Comparison of ENCODE assay signal across 21 cellular contexts in genomic region chr19:47652285-47652684, GRCh38. TPM values are rescaled to one million over a fixed set of nuclear protein-coding genes. Genes with fewer than 3 reads are reported as not detected.
A peak's percentile ranks its signal among the peaks of the same experiment; 100 is the strongest.
DNase-seq lines count a peak whose midpoint lies in the region; ATAC-seq, FAIRE-seq and TF ChIP-seq lines count a peak whose summit lies in the region.
"Had no signal": no experiment of that assay in that cellular context is flagged by ENCODE, and none has a peak within 500 bp of the region (broad histone marks: within the 10 kb centered on the region; RNA-seq: fewer than 3 reads in every experiment).

No MANE protein-coding gene starts in this region.

- 47 to 64% (median 61%) methylated on average over 3 of the region's 3 CpGs for WGBS in small intestine, 3 donors

- H3K27me3 Mint-ChIP-seq in activated T-helper 17 cell treated with anti-CD3 and anti-CD28 coated beads, Interleukin-2, amount 50 U/mL, for 72 hours: no peaks in the 10 kb centered on the region

- no peak for TF ChIP-seq EP300 in Ishikawa (IDR thresholded peaks at IDR 0.05; ENCODE audit: borderline replicate concordance)

- H3K36me3 ChIP-seq in small intestine (ENCODE audit: control insufficient read depth in 2 of 2, insufficient read depth in 2 of 2, low read length in 2 of 2): no peaks in the 10 kb centered on the region

- no peak for ATAC-seq in activated T-helper 17 cell treated with anti-CD3 and anti-CD28 coated beads, Interleukin-2, amount 50 U/mL, for 72 hours (replicated peaks)
- ATAC-seq: Right ventricle myocardium inferior had no signal

- no peak for FAIRE-seq in small intestine (lab: Jason Lieb, UNC)
- FAIRE-seq: A204.1, GM12891, GM18507, H1 had no signal

- H3K27me3 ChIP-seq in small intestine (ENCODE audit: control insufficient read depth in 2 of 2, insufficient read depth in 2 of 2, low read length in 2 of 2): no peaks in the 10 kb centered on the region
- H3K27me3 ChIP-seq: BLaER1 had no signal

- H3K9me3 ChIP-seq in small intestine (ENCODE audit: control insufficient read depth, low read depth): no peaks in the 10 kb centered on the region
- H3K9me3 ChIP-seq: BLaER1 had no signal

- DNase-seq in NCI-H2196 (lab: John Stamatoyannopoulos, UW; ENCODE audit: unreplicated experiment) (peak; percentile 19), NCI-H2196 treated with DMSO at 0.1 percent for 48 hours (lab: John Stamatoyannopoulos, UW; ENCODE audit: unreplicated experiment) (no peak), small intestine (peak; percentile 50), ecto neural progenitor cell (ENCODE audit: low spot score) (no peak), NCI-H774 (lab: John Stamatoyannopoulos, UW) (no peak)
- DNase-seq: CD8-positive, alpha-beta memory T cell; GF-D8; IMR-90; NCI-H1436 treated with DMSO at 0.1 percent for 48 hours; NCI-H2081 treated with DMSO at 0.1 percent for 48 hours; NCI-H345; NCI-H526 treated with DMSO at 0.1 percent for 48 hours had no signal

- H3K4me1 ChIP-seq in small intestine (ENCODE audit: control insufficient read depth in 2 of 2, insufficient read depth in 1 of 2, low read depth in 1 of 2, low read length in 1 of 2): peaks cover 0 to 3% of the 10 kb centered on the region in 2 donors
- H3K4me1 ChIP-seq: BLaER1 had no signal

- peak overlapping the region; percentile 67 for H3K27ac Mint-ChIP-seq in activated T-helper 17 cell treated with anti-CD3 and anti-CD28 coated beads, Interleukin-2, amount 50 U/mL, for 72 hours

- peaks cover 12% of the 10 kb centered on the region for H3K36me3 Mint-ChIP-seq in activated T-helper 17 cell treated with anti-CD3 and anti-CD28 coated beads, Interleukin-2, amount 50 U/mL, for 72 hours (ENCODE audit: low read depth)

- no peak overlapping the region for H3K27ac ChIP-seq in small intestine (ENCODE audit: low read depth in 1 of 2, low read length in 1 of 2)
- H3K27ac ChIP-seq: BLaER1, SK-N-MC had no signal

- no peaks in the 10 kb centered on the region for H3K9me3 Mint-ChIP-seq in activated T-helper 17 cell treated with anti-CD3 and anti-CD28 coated beads, Interleukin-2, amount 50 U/mL, for 72 hours

- H3K4me1 Mint-ChIP-seq in activated T-helper 17 cell treated with anti-CD3 and anti-CD28 coated beads, Interleukin-2, amount 50 U/mL, for 72 hours: peaks cover 7% of the 10 kb centered on the region

- no peak overlapping the region for H3K4me3 Mint-ChIP-seq in activated T-helper 17 cell treated with anti-CD3 and anti-CD28 coated beads, Interleukin-2, amount 50 U/mL, for 72 hours
- H3K4me3 Mint-ChIP-seq: CD8-positive, alpha-beta memory T cell had no signal

- no peak overlapping the region for H3K4me3 ChIP-seq in small intestine (ENCODE audit: low read depth in 1 of 2, low read length in 2 of 2)
- H3K4me3 ChIP-seq: BLaER1, SK-N-MC had no signal

- TF ChIP-seq RAD21 in Ishikawa (IDR thresholded peaks at IDR 0.05; ENCODE audit: low read depth): no peak

TF ChIP-seq in Ishikawa, 13 proteins besides CTCF, POLR2A, EP300 and RAD21:
- TF ChIP-seq NFIC (IDR thresholded peaks at IDR 0.05) (peak; percentile 31; the same call in 1 of the 2 replicates), MAX (IDR thresholded peaks at IDR 0.05) (no peak)

RNA-seq across cellular contexts. Expression of gene BICRA, which starts 43.4 kb away (rescaled TPM):
- 10 to 100 TPM; 10.3 to 12.2 TPM for total RNA-seq in activated T-helper 17 cell treated with anti-CD3 and anti-CD28 coated beads, Interleukin-2, amount 50 U/mL, for 72 hours
- 1 to 10 TPM; 4.3 to 8.7 (median 8.1) TPM for polyA plus RNA-seq in small intestine

Comparison
In these comparisons a context has a peak if more than half of its experiments do, and no peak if none do; other contexts are left out.
1. DNase-seq: peak in NCI-H2196 (single experiment) and small intestine (single experiment); none in NCI-H2196 treated with DMSO at 0.1 percent for 48 hours (single experiment), ecto neural progenitor cell (single experiment) and NCI-H774 (single experiment).